Comparison of ENCODE assay signal across 13 cellular contexts in the genomic region with DNA sequence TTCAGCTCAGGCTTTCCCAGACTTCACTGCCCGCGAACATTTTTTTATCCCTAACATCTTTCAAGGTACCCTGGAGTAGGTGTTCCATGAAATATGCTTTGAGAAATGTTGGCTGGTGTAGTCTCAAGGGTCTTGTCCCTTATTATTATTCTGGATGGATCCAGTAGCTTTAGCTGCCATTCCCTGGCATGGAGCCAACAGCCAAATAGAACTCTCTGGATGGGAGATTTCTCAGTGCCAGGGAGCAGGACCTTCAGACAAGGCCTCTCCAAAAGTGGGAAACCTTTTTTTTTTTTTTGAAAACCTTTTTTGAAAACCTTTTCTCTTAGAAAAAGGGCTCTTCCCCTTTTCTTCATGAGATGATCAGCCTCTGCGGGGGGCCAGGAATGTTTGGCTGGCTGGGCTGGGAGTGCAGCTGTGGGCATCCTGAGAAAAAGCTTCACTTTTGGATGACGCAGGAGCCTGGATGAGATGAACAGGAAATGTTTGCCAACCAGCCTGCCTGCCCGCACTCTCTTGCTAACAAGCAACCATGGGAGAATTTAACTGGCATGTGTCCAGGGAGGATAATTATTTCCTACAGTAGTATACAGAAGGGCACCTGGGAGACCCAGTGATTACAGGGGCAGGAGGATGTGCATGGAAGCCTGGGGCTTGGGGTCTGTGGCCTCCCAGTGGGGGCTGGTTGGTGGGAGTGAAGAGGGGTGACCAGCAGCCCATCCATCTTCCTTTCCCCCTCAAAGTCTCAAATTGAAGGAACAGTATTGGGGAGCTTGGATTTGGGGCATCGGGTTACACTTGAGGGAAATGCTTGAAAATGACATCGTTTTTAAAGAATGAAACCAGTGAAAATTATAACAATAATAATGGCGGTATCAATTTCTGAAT.
DNase-seq lines count a peak whose midpoint lies in the region; ATAC-seq, FAIRE-seq and TF ChIP-seq lines count a peak whose summit lies in the region.
"Had no signal": no experiment of that assay in that cellular context is flagged by ENCODE, and none has a peak within 500 bp of the region (broad histone marks: within the 10 kb centered on the region; RNA-seq: fewer than 3 reads in every experiment).

No MANE protein-coding gene starts in this region.

- 1% methylated on average over 8 of the region's 8 CpGs for WGBS in K562 (ENCODE audit: insufficient coverage, low coverage, missing lambda C conversion rate)
- 74% methylated on average over 6 of the region's 8 CpGs for WGBS in mesenchymal stem cell
- WGBS in smooth muscle cell (ENCODE audit: low lambda C conversion rate), result 79% methylated on average over 8 of the region's 8 CpGs

- no peak overlapping the region for H2BK12ac ChIP-seq in mesenchymal stem cell (ENCODE audit: low read length in 2 of 2)

- H3K27me3 ChIP-seq in K562 (ENCODE audit: control insufficient read depth in 2 of 2, insufficient read depth in 2 of 2, low read length in 2 of 2), result no peaks in the 10 kb centered on the region
- no peaks in the 10 kb centered on the region for H3K27me3 ChIP-seq in mesenchymal stem cell (ENCODE audit: control insufficient read depth in 1 of 2, insufficient read depth in 1 of 2, low read length in 2 of 2)
- H3K27me3 ChIP-seq in smooth muscle cell (ENCODE audit: low read depth), result no peaks in the 10 kb centered on the region
- H3K27me3 ChIP-seq: ovary had no signal

- POLR2A ChIA-PET in K562 (lab: Yijun Ruan, JAX), result no interaction called here

- no peak overlapping the region for H2AFZ ChIP-seq in K562 (ENCODE audit: low read depth, low read length)
- no peak overlapping the region for H2AFZ ChIP-seq in mesenchymal stem cell (ENCODE audit: low read depth, low read length)
- no peak overlapping the region for H2AFZ ChIP-seq in smooth muscle cell (ENCODE audit: low read depth)

- ATAC-seq in K562 (no peak), GM18870 (IDR thresholded peaks at IDR 0.05; ENCODE audit: unreplicated experiment) (no peak), GM18909 (IDR thresholded peaks at IDR 0.05; ENCODE audit: poor library complexity, unreplicated experiment) (no peak)
- ATAC-seq: stimulated activated naive B cell treated with anti-CD40 and anti-IgM and Interleukin-4, amounts not matched to agents 10 μg/mL and 1 μg/mL and 100 μg/mL, for 72 hours had no signal

- no peak overlapping the region for H2BK120ac ChIP-seq in mesenchymal stem cell (ENCODE audit: low read depth, low read length)

- H3K4me2 ChIP-seq in K562 (ENCODE audit: insufficient read depth, low read length) (no peak overlapping the region), mesenchymal stem cell (ENCODE audit: low read length, poor library complexity, severe bottlenecking) (peak overlapping the region; percentile 30), smooth muscle cell (no peak overlapping the region)

- H3K9ac ChIP-seq in K562 (ENCODE audit: insufficient read depth in 1 of 2, low read depth in 2 of 2, low read length in 2 of 2) (no peak overlapping the region), mesenchymal stem cell (ENCODE audit: low read length) (no peak overlapping the region), smooth muscle cell (ENCODE audit: low read depth) (no peak overlapping the region)

- H3K27ac ChIP-seq in K562 (ENCODE audit: extremely low read depth, low read depth, low read length), result no peak overlapping the region
- peak overlapping the region; percentile 93 for H3K27ac ChIP-seq in mesenchymal stem cell (ENCODE audit: low read length, poor library complexity, severe bottlenecking)
- H3K27ac ChIP-seq in smooth muscle cell (ENCODE audit: low read depth), result no peak overlapping the region
- H3K27ac ChIP-seq: ovary had no signal

- no peaks in the 10 kb centered on the region for H3K9me1 ChIP-seq in K562 (ENCODE audit: control insufficient read depth, insufficient read depth, low read length)

- no peak overlapping the region for H3K18ac ChIP-seq in mesenchymal stem cell (ENCODE audit: low read depth in 1 of 2, low read length in 2 of 2)

- H3K4me1 ChIP-seq in K562 (replicated peaks in 1 of 2; ENCODE audit: control insufficient read depth in 2 of 2, insufficient read depth in 2 of 2, low read length in 2 of 2), result no peaks in the 10 kb centered on the region
- H3K4me1 ChIP-seq in mesenchymal stem cell (ENCODE audit: control insufficient read depth, insufficient read depth, low read depth, low read length), result peaks cover 7% of the 10 kb centered on the region
- H3K4me1 ChIP-seq in smooth muscle cell (ENCODE audit: low read depth), result peaks cover 18% of the 10 kb centered on the region

- H3K79me2 ChIP-seq in K562 (ENCODE audit: control insufficient read depth, insufficient read depth, low read length) (no peaks in the 10 kb centered on the region), smooth muscle cell (ENCODE audit: low read depth) (no peaks in the 10 kb centered on the region)

- FAIRE-seq in K562 (lab: Jason Lieb, UNC), result no peak
- FAIRE-seq: GM19239 had no signal

- DNase-seq in DMS 273 treated with DMSO at 0.1 percent for 48 hours (lab: John Stamatoyannopoulos, UW), result peak; percentile 57
- peak; percentile 83 to 91 for DNase-seq in NCI-H2081 (lab: John Stamatoyannopoulos, UW)
- no peak for DNase-seq in K562 (ENCODE audit: extremely low read depth in 1 of 4, low spot score in 3 of 4)
- DNase-seq in mesenchymal stem cell, result no peak
- no peak for DNase-seq in smooth muscle cell (lab: John Stamatoyannopoulos, UW; ENCODE audit: unreplicated experiment)
- DNase-seq in activated CD8-positive, alpha-beta memory T cell treated with anti-CD3 and anti-CD28 coated beads for 24 hours, result no peak
- DNase-seq: Caco-2; ovary; RPMI8226; stimulated activated naive B cell treated with anti-CD40 and anti-IgM and Interleukin-4, amounts not matched to agents 10 μg/mL and 1 μg/mL and 100 μg/mL, for 72 hours had no signal

- intact Hi-C loops in K562 (cut with micrococcal nuclease), result no loop called here

- BruUV-seq in K562 (replicated peaks; lab: Mats Ljungman, UMichigan), result no TSS peak

- H4K20me1 ChIP-seq in K562 (replicated peaks; ENCODE audit: control insufficient read depth, insufficient read depth, low read length) (no peaks in the 10 kb centered on the region), smooth muscle cell (ENCODE audit: low read depth) (no peaks in the 10 kb centered on the region)

- H3F3A ChIP-seq in smooth muscle cell (ENCODE audit: low read depth), result no peaks in the 10 kb centered on the region

- CTCF ChIA-PET in K562 (lab: Yijun Ruan, JAX; ENCODE audit: low intra/inter-chr PET ratio), result no interaction called here

- no peak overlapping the region for H3K23ac ChIP-seq in mesenchymal stem cell (ENCODE audit: low read length in 2 of 2)

- no peak for TF ChIP-seq RAD21 in K562 (CRISPR knock-in tag; conservative IDR thresholded peaks at IDR 0.05 in 1 of 2, IDR thresholded peaks at IDR 0.05 in 1 of 2)

- H3K14ac ChIP-seq in mesenchymal stem cell (ENCODE audit: low read length in 2 of 2), result no peak overlapping the region

- H4K91ac ChIP-seq in mesenchymal stem cell (ENCODE audit: low read length), result no peak overlapping the region

- H2BK5ac ChIP-seq in mesenchymal stem cell (ENCODE audit: low read depth, low read length, poor library complexity, severe bottlenecking), result peak overlapping the region; percentile 52

- H3K36me3 ChIP-seq in K562 (ENCODE audit: control insufficient read depth, insufficient read depth, low read length), result no peaks in the 10 kb centered on the region
- no peaks in the 10 kb centered on the region for H3K36me3 ChIP-seq in mesenchymal stem cell (ENCODE audit: control insufficient read depth in 1 of 2, insufficient read depth in 2 of 2, low read depth in 1 of 2, low read length in 2 of 2)
- no peaks in the 10 kb centered on the region for H3K36me3 ChIP-seq in smooth muscle cell (ENCODE audit: low read depth)
- H3K36me3 ChIP-seq: ovary had no signal

- no peaks in the 10 kb centered on the region for H3K79me1 ChIP-seq in mesenchymal stem cell (replicated peaks; ENCODE audit: low read length, poor library complexity, severe bottlenecking)

- TF ChIP-seq CTCF in K562 (IDR thresholded peaks at IDR 0.05 in 2 of 3, conservative IDR thresholded peaks at IDR 0.05 in 1 of 3; ENCODE audit: insufficient read depth in 2 of 3, low read depth in 1 of 3, low read length in 3 of 3) (no peak), smooth muscle cell (IDR thresholded peaks at IDR 0.05; ENCODE audit: borderline replicate concordance, insufficient read depth, poor library complexity, severe bottlenecking) (no peak)

- no peak overlapping the region for H2BK15ac ChIP-seq in mesenchymal stem cell (ENCODE audit: low read depth, poor library complexity, severe bottlenecking)

- H3K4ac ChIP-seq in mesenchymal stem cell (ENCODE audit: low read depth in 1 of 2, low read length in 2 of 2), result no peak overlapping the region

- H4K8ac ChIP-seq in mesenchymal stem cell (ENCODE audit: low read length), result no peak overlapping the region

- no peak for TF ChIP-seq POLR2A in K562 (conservative IDR thresholded peaks at IDR 0.05)

- peak overlapping the region; percentile 98 for H2AK5ac ChIP-seq in mesenchymal stem cell (ENCODE audit: low read length, severe bottlenecking)

- H3K9me3 ChIP-seq in K562 (replicated peaks; ENCODE audit: control insufficient read depth, insufficient read depth, low read depth, low read length) (no peaks in the 10 kb centered on the region), mesenchymal stem cell (ENCODE audit: control insufficient read depth, low read length) (no peaks in the 10 kb centered on the region), smooth muscle cell (replicated peaks; ENCODE audit: low read depth) (no peaks in the 10 kb centered on the region)
- H3K9me3 ChIP-seq: Caco-2, ovary had no signal

- H3K4me3 ChIP-seq in K562 (no peak overlapping the region), mesenchymal stem cell (ENCODE audit: insufficient read depth in 1 of 2, low read depth in 1 of 2, low read length in 2 of 2) (no peak overlapping the region), smooth muscle cell (no peak overlapping the region)
- H3K4me3 ChIP-seq: ovary had no signal

- in situ Hi-C loops in K562 (cut with MboI), result no loop called here

- TF ChIP-seq EP300 in K562 (IDR thresholded peaks at IDR 0.05; ENCODE audit: low read length), result no peak

TF ChIP-seq in K562, 482 proteins besides CTCF, POLR2A, EP300 and RAD21 (continues in another document):
- TF ChIP-seq NFIC (IDR thresholded peaks at IDR 0.05), result peak; percentile 82
- TF ChIP-seq ZNF780A (CRISPR knock-in tag; IDR thresholded peaks at IDR 0.05), result no peak
- TF ChIP-seq E2F3 (CRISPR knock-in tag; IDR thresholded peaks at IDR 0.05), result no peak
- TF ChIP-seq MAZ (CRISPR knock-in tag; conservative IDR thresholded peaks at IDR 0.05 in 1 of 2, IDR thresholded peaks at IDR 0.05 in 1 of 2), result no peak

Comparison
In these comparisons a context has a peak if more than half of its experiments do, and no peak if none do; other contexts are left out.
1. DNase-seq: peak in DMS 273 treated with DMSO at 0.1 percent for 48 hours (single experiment) and NCI-H2081 (2 of 2); none in K562 (0 of 4), mesenchymal stem cell (single experiment), smooth muscle cell (single experiment) and activated CD8-positive, alpha-beta memory T cell treated with anti-CD3 and anti-CD28 coated beads for 24 hours (single experiment).